In the genomic region with DNA sequence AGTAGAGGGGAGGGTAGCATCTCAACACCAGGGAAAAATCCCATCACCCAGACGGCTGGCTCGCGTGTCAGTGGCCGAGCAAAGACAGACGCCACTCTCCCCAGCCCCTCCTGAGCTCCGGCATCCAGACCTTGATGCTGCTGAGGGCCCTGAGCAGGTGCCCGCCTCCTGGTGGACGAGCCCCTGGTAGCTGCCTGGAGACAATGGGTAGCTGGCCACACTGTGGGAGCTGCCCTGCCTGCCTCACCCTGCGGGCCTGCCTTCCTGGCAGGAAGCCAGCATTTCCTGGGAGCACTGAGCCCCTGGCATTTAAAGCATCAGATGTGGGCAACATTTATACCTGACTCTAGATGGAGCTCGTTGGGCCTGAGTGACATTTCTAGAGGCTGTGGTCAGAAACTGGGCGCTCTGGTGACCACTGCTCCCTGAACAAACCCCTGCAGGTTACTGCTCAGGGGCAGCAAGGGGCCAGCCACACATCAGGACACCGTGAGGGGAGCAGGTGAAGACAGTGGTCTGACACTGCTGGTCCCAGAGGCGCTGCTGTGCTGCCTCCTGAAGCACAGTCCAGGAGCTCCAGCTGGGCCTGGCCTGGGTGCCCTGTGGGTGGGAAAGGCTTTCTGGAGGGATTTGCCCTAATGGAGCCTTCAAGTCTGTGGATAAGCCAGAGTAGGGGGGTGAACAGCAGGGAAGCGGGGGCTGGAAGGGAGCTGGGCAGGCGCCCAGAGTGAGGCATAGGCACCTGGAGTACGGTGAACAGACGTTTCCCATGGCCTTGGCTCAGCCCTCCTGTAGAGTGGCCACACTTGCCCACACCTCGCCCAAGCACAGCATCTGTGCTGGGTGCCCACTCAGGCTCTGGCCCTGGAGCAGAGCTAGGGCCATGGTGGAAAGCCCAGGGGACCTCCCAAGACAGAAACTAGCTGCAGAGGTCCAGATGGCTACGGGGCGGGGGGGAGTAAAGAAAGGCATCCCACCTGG, we compare ENCODE assay signal across 9 cellular contexts.
DNase-seq lines count a peak whose midpoint lies in the region; ATAC-seq, FAIRE-seq and TF ChIP-seq lines count a peak whose summit lies in the region.
"Had no signal": no experiment of that assay in that cellular context is flagged by ENCODE, and none has a peak within 500 bp of the region (broad histone marks: within the 10 kb centered on the region; RNA-seq: fewer than 3 reads in every experiment).

No MANE protein-coding gene starts in this region.

- DNase-seq in activated CD4-positive, CD25-positive, alpha-beta regulatory T cell treated with anti-CD3 and anti-CD28 coated beads, Interleukin-2, amount 50 U/mL, for 72 hours = peak; percentile 17
- DNase-seq in activated CD4-positive, CD25-positive, alpha-beta regulatory T cell (lab: John Stamatoyannopoulos, UW) = no peak
- peak; percentile 64 for DNase-seq in NCI-H2171 (lab: John Stamatoyannopoulos, UW)
- DNase-seq in H1 (ENCODE audit: low read depth in 1 of 2, low spot score in 2 of 2) = peak in 1 of 2 experiments; percentile 52
- DNase-seq in spleen = peak; percentile 64
- DNase-seq in MM.1S = no peak

- no peak overlapping the region for H2BK120ac ChIP-seq in H1 (replicated peaks; ENCODE audit: low read depth, low read length)

- no peak overlapping the region for H3K27ac ChIP-seq in H1 (ENCODE audit: low read depth, low read length)
- no peak overlapping the region for H3K27ac ChIP-seq in spleen
- no peak overlapping the region for H3K27ac ChIP-seq in MM.1S (ENCODE audit: low read length)

- H3K27me3 ChIP-seq in H1 (replicated peaks in 1 of 4; ENCODE audit: control insufficient read depth in 3 of 4, extremely low read depth in 1 of 4, insufficient read depth in 3 of 4, low read length in 3 of 4) (no peaks in the 10 kb centered on the region), spleen (replicated peaks in 1 of 7) (peaks cover 0 to 38% (median 0%) of the 10 kb centered on the region in 7 donors), MM.1S (replicated peaks; ENCODE audit: insufficient read depth, low read length) (no peaks in the 10 kb centered on the region)

- no peak overlapping the region; a peak in 1 of 7 replicates for H3K9ac ChIP-seq in H1 (replicated peaks in 1 of 4; ENCODE audit: extremely low read depth in 1 of 4, low read depth in 3 of 4, low read length in 3 of 4)
- H3K9ac ChIP-seq in MM.1S (ENCODE audit: low read length) = no peak overlapping the region

- peak in 1 of 2 experiments; percentile 26; a peak in 2 of 4 replicates for TF ChIP-seq RAD21 in H1 (IDR thresholded peaks at IDR 0.05 in 1 of 2, conservative IDR thresholded peaks at IDR 0.05 in 1 of 2; ENCODE audit: low read depth in 2 of 2, low read length in 2 of 2)

- no peak overlapping the region for H3K14ac ChIP-seq in H1 (ENCODE audit: insufficient read length)

- no peak for FAIRE-seq in H1 (lab: Jason Lieb, UNC)
- FAIRE-seq: endometrium had no signal

- no peak overlapping the region for H2AK5ac ChIP-seq in H1 (ENCODE audit: low read depth, low read length)

- peak overlapping the region; percentile 17; the same call in 1 of the 2 replicates for H2BK12ac ChIP-seq in H1 (ENCODE audit: low read depth, low read length)

- POLR2A ChIA-PET in H1 (lab: Charles Lee; ENCODE audit: partially characterized antibody) = interaction anchor here (0.9 to 1.4 kb wide), 3 partner anchors 12 to 81 kb away, joined by 3 to 5 read pairs (median 3); no protein-coding TSS in a partner anchor

- H4K20me1 ChIP-seq in H1 (replicated peaks in 1 of 2; ENCODE audit: control insufficient read depth in 1 of 2, insufficient read depth in 2 of 2, low read length in 2 of 2) (peaks cover 0 to 5% of the 10 kb centered on the region in 2 experiments), MM.1S (ENCODE audit: insufficient read depth, low read length) (no peaks in the 10 kb centered on the region)

- H2BK20ac ChIP-seq in H1 (ENCODE audit: low read length) = no peak overlapping the region

- H3K23ac ChIP-seq in H1 (ENCODE audit: insufficient read length) = no peak overlapping the region

- no peak for TF ChIP-seq EP300 in H1 (IDR thresholded peaks at IDR 0.05; ENCODE audit: borderline replicate concordance in 1 of 2, low read depth in 2 of 2, low read length in 2 of 2)

- no peaks in the 10 kb centered on the region for H3K9me2 ChIP-seq in MM.1S (replicated peaks; ENCODE audit: insufficient read depth, low read length)

- CTCF ChIA-PET in H1 (lab: Charles Lee; ENCODE audit: partially characterized antibody) = interaction anchor here (0.7 to 10.9 kb wide), 38 partner anchors 14 to 216 kb away, joined by 3 to 141 read pairs (median 4); no protein-coding TSS in a partner anchor

- H2AFZ ChIP-seq in H1 (ENCODE audit: low read length) (no peak overlapping the region), MM.1S (ENCODE audit: low read length) (no peak overlapping the region)

- no peaks in the 10 kb centered on the region for H3K79me1 ChIP-seq in H1 (ENCODE audit: low read depth, low read length)

- H3K4me3 ChIP-seq in H1 (ENCODE audit: extremely low read depth in 1 of 4, insufficient read depth in 2 of 4, low read depth in 3 of 4, low read length in 4 of 4) = no peak overlapping the region
- H3K4me3 ChIP-seq in spleen = no peak overlapping the region
- no peak overlapping the region for H3K4me3 ChIP-seq in MM.1S (ENCODE audit: low read length)

- no peak overlapping the region for H3K56ac ChIP-seq in H1 (replicated peaks; ENCODE audit: insufficient read length, low read depth, low read length)

- TF ChIP-seq CTCF in H1 (IDR thresholded peaks at IDR 0.05; ENCODE audit: control extremely low read depth in 1 of 3, insufficient read depth in 1 of 3, low read depth in 1 of 3, low read length in 3 of 3) (peak; percentile 21 to 45 (median 23); a peak in 3 of 4 replicates), spleen (IDR thresholded peaks at IDR 0.05 in 8 of 11, conservative IDR thresholded peaks at IDR 0.05 in 3 of 11) (no peak), MM.1S (IDR thresholded peaks at IDR 0.05; ENCODE audit: low read length) (no peak)

- no peaks in the 10 kb centered on the region for H3F3A ChIP-seq in MM.1S (ENCODE audit: insufficient read depth, low read length)

- H3K4me2 ChIP-seq in H1 (ENCODE audit: insufficient read depth in 1 of 2, low read depth in 2 of 2, low read length in 2 of 2) = no peak overlapping the region
- no peak overlapping the region for H3K4me2 ChIP-seq in MM.1S (ENCODE audit: low read depth, low read length)

- H3K36me3 ChIP-seq in H1 (ENCODE audit: control insufficient read depth in 2 of 4, insufficient read depth in 4 of 4, low read length in 3 of 4) (no peaks in the 10 kb centered on the region; a peak in 1 of 8 replicates), spleen (no peaks in the 10 kb centered on the region), MM.1S (replicated peaks; ENCODE audit: insufficient read depth, low read length) (no peaks in the 10 kb centered on the region)

- no peak overlapping the region; the same call in 1 of the 2 replicates for H3K18ac ChIP-seq in H1 (ENCODE audit: extremely low read depth, low read length)

- H4K5ac ChIP-seq in H1 (ENCODE audit: insufficient read length, low read depth, low read length) = no peak overlapping the region

- H3K4ac ChIP-seq in H1 (replicated peaks; ENCODE audit: insufficient read length, low read depth, low read length) = no peak overlapping the region

- no peak overlapping the region for H4K91ac ChIP-seq in H1 (replicated peaks; ENCODE audit: insufficient read length, low read length)

- ATAC-seq in HG02571 (IDR thresholded peaks at IDR 0.05; ENCODE audit: unreplicated experiment) (no peak), GM21529 (IDR thresholded peaks at IDR 0.05; ENCODE audit: unreplicated experiment) (no peak)

- no peaks in the 10 kb centered on the region for H3K79me2 ChIP-seq in H1 (ENCODE audit: control insufficient read depth in 1 of 2, insufficient read depth in 2 of 2, low read length in 2 of 2)
- no peaks in the 10 kb centered on the region for H3K79me2 ChIP-seq in MM.1S (ENCODE audit: low read length)

- H3K9me3 ChIP-seq in H1 (ENCODE audit: insufficient read depth in 2 of 2, low read depth in 1 of 2, low read length in 1 of 2) (no peaks in the 10 kb centered on the region; a peak in 1 of 4 replicates), spleen (no peaks in the 10 kb centered on the region), MM.1S (replicated peaks; ENCODE audit: insufficient read depth, low read length) (no peaks in the 10 kb centered on the region)

- H2BK15ac ChIP-seq in H1 (ENCODE audit: low read length) = no peak overlapping the region

- H2BK5ac ChIP-seq in H1 (ENCODE audit: low read depth, low read length) = no peak overlapping the region

- 87% methylated on average over 19 of the region's 20 CpGs; no CpG with 5 or more reads in 1 of the 2 experiments for WGBS in H1 (ENCODE audit: extremely low coverage in 1 of 2, insufficient coverage in 1 of 2, insufficient read length in 1 of 2, insufficient replicate concordance in 2 of 2, low coverage in 1 of 2, low lambda C conversion rate in 2 of 2, missing lambda C conversion rate in 1 of 2), 2 experiments
- WGBS in spleen, 5 donors = 70 to 85% (median 80%) methylated on average over 16 to 20 of the region's 20 CpGs

- no peaks in the 10 kb centered on the region for H3K23me2 ChIP-seq in H1 (ENCODE audit: low read depth, low read length)

- intact Hi-C loops in spleen (cut with DNase I; ENCODE audit: low total_unique reads) = no loop called here

- TF ChIP-seq POLR2A in H1 (IDR thresholded peaks at IDR 0.05; ENCODE audit: control extremely low read depth in 1 of 2, low read depth in 2 of 2, low read length in 2 of 2) (no peak), spleen (IDR thresholded peaks at IDR 0.05) (no peak)

- peak overlapping the region; percentile 32; the same call in 1 of the 2 replicates for H4K8ac ChIP-seq in H1 (ENCODE audit: extremely low read depth, insufficient read depth, low read length)

- H3K4me1 ChIP-seq in H1 (replicated peaks in 1 of 4; ENCODE audit: control insufficient read depth in 3 of 4, insufficient read depth in 4 of 4, low read length in 3 of 4) (peaks cover 3 to 10% (median 8%) of the 10 kb centered on the region in 4 experiments; a peak in 5 of 7 replicates), spleen (no peaks in the 10 kb centered on the region), MM.1S (ENCODE audit: low read length) (no peaks in the 10 kb centered on the region)

TF ChIP-seq in H1, 55 proteins besides CTCF, POLR2A, EP300 and RAD21:
- TF ChIP-seq SUZ12 (IDR thresholded peaks at IDR 0.05; ENCODE audit: low read length) (no peak), TAF7 (optimal IDR thresholded peaks at IDR 0.05; ENCODE audit: borderline replicate concordance, low read depth, low read length) (no peak), RNF2 (IDR thresholded peaks at IDR 0.05; ENCODE audit: borderline replicate concordance, low read depth, low read length, missing control alignments, poor library complexity, severe bottlenecking) (no peak), SRF (IDR thresholded peaks at IDR 0.05; ENCODE audit: low read depth, low read length) (no peak), RXRA (IDR thresholded peaks at IDR 0.05; ENCODE audit: insufficient read depth, low read depth, low read length) (no peak)

Comparison
In these comparisons a context has a peak if more than half of its experiments do, and no peak if none do; other contexts are left out.
1. DNase-seq: peak in activated CD4-positive, CD25-positive, alpha-beta regulatory T cell treated with anti-CD3 and anti-CD28 coated beads, Interleukin-2, amount 50 U/mL, for 72 hours (single experiment), NCI-H2171 (single experiment) and spleen (single experiment); none in activated CD4-positive, CD25-positive, alpha-beta regulatory T cell (0 of 4) and MM.1S (single experiment).
2. CTCF ChIP-seq: peak in H1 (3 of 3); none in spleen (0 of 11) and MM.1S (single experiment).